In the genomic region with DNA sequence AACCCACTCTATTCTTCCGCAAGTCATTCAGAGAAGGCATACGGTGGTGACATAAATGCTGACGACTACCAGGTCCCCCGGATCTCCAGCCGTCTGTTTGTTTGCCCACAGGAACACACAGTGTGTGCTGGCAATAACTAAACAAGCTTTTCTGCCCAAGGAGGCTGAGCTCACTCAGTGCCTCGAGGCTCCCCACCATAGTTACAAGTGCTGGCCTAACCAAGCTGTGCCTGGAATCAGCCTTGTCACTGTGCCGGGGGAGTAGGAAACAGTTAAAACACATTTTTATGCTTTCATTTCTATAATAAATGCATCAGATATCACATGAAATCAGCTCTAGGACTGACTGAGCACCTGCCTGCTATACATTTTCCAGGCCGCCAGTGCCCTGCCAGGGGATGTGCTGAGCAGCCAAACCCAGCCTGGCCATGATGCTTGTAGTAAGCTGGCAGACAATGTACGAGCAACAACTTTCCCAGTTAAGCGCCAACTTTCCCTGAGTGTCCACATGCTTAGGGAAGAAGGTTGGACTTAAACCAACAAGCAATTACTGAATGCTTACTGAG, we compare ENCODE assay signal across 1 cellular context.
TF ChIP-seq lines count a peak whose summit lies in the region.

No MANE protein-coding gene starts in this region.

TF ChIP-seq in H1, 55 proteins besides CTCF, POLR2A, EP300 and RAD21:
- TF ChIP-seq RFX5 (IDR thresholded peaks at IDR 0.05; ENCODE audit: borderline replicate concordance, low read depth, low read length) (no peak), NRF1 (IDR thresholded peaks at IDR 0.05; ENCODE audit: low read depth, low read length) (no peak), GTF2F1 (IDR thresholded peaks at IDR 0.05; ENCODE audit: borderline replicate concordance, low read depth, low read length) (no peak), SP2 (IDR thresholded peaks at IDR 0.05; ENCODE audit: low read length) (no peak), JUN (IDR thresholded peaks at IDR 0.05; ENCODE audit: low read depth, low read length) (no peak), SUZ12 (IDR thresholded peaks at IDR 0.05; ENCODE audit: low read length) (no peak)
- TF ChIP-seq, protein P1, sequence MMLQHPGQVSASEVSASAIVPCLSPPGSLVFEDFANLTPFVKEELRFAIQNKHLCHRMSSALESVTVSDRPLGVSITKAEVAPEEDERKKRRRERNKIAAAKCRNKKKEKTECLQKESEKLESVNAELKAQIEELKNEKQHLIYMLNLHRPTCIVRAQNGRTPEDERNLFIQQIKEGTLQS (IDR thresholded peaks at IDR 0.05; ENCODE audit: insufficient read depth, low read depth, low read length) = no peak
- TF ChIP-seq, protein P2, sequence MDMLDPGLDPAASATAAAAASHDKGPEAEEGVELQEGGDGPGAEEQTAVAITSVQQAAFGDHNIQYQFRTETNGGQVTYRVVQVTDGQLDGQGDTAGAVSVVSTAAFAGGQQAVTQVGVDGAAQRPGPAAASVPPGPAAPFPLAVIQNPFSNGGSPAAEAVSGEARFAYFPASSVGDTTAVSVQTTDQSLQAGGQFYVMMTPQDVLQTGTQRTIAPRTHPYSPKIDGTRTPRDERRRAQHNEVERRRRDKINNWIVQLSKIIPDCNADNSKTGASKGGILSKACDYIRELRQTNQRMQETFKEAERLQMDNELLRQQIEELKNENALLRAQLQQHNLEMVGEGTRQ (IDR thresholded peaks at IDR 0.05; ENCODE audit: low read length) = no peak
